10 cellular contexts compared by ENCODE assay signal in the genomic region with DNA sequence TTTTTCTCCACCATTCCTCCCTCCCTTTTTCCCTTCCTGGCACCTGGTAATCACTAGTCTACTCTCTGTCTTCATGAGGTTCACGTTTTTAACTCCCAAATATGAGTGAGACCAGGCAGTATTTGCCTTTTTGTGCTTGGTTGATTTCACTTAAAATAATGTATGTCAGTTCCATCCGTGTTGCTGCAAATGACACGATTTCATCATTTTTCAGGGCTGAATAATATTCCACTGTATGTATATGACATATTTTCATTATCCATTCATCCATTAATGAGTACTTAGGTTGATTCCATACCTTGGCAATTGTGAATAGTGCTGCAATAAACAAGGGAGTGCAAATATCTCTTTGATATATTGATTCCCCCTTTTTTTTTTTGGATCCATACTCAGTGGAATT. TPM values are rescaled to one million over a fixed set of nuclear protein-coding genes. Genes with fewer than 3 reads are reported as not detected.
"Had no signal": no experiment of that assay in that cellular context is flagged by ENCODE, and none has a peak within 500 bp of the region (broad histone marks: within the 10 kb centered on the region; RNA-seq: fewer than 3 reads in every experiment).

No MANE protein-coding gene starts in this region.

- ATAC-seq: HepG2 had no signal

- H3K9ac ChIP-seq: KMS-11 had no signal

- DNase-seq: IMR-90, KBM-7, KG1 had no signal

- H3K27ac Mint-ChIP-seq: IgD-negative memory B cell had no signal

- H3K4me1 Mint-ChIP-seq: IgD-negative memory B cell had no signal

- H3K27ac ChIP-seq: HL-60, KMS-11 had no signal

- H3K4me2 ChIP-seq: KMS-11 had no signal

- H3K4me3 Mint-ChIP-seq: IgD-negative memory B cell had no signal

- H3K36me3 Mint-ChIP-seq: IgD-negative memory B cell had no signal

- H3K27me3 Mint-ChIP-seq: IgD-negative memory B cell had no signal

- FAIRE-seq: HepG2, HTR-8/SVneo had no signal

RNA-seq across cellular contexts. Expression of gene GALNT17, which starts 25.8 kb away (rescaled TPM):
- total RNA-seq: HepG2, HT-29, HT1080, IMR-90 had no signal
- polyA plus RNA-seq: HepG2, IgD-negative memory B cell, IMR-90 had no signal
